1 cellular context compared by ENCODE assay signal in genomic region chr1:232995189-232995588, GRCh38.
TF ChIP-seq lines count a peak whose summit lies in the region.

No MANE protein-coding gene starts in this region.

TF ChIP-seq in IMR-90, 13 proteins besides CTCF, POLR2A, EP300 and RAD21:
- TF ChIP-seq CEBPB (IDR thresholded peaks at IDR 0.05; ENCODE audit: low read depth, low read length) (no peak), NFE2L2 (IDR thresholded peaks at IDR 0.05; ENCODE audit: low read depth, low read length) (no peak), SMC3 (IDR thresholded peaks at IDR 0.05; ENCODE audit: low read depth, low read length) (no peak), RCOR1 (IDR thresholded peaks at IDR 0.05; ENCODE audit: insufficient replicate concordance, low read length) (no peak), MAFK (IDR thresholded peaks at IDR 0.05; ENCODE audit: low read depth, low read length) (no peak)
